In the genomic region with DNA sequence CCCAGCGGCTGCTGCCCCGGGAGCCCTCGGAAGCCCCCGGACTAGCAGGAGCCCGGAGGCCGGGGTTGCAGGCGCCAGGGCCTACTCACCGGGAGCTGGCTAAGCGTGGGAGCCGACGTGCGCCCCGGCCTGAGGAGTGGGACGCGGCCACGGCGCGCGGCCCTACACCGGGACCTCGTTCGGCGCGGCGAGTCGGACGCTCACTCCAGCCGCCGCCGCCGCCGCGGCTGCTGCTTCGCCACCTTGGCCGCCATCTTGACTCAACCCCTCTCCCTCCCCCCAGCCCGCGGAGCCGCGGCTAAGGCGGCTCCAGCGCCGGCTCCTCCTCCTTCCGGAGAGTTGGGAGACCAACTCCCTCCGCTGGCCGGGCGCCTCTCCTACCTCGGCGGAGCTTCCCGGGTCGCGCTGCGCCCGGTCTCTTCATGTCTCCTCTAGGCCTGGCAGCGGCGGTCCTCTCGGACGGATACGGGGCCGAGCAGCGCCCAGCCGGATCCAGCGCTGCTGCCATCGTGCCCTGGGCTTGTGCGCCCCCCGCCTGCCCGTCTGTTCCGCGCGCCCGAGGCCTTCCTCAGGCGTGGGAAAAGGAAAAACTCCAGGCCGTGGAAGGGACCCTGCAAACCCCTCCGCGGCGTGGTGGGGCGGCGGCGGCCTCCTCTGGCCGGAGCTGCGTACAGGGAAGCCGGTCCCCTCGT, we compare ENCODE assay signal across 8 cellular contexts. TPM values are rescaled to one million over a fixed set of nuclear protein-coding genes. Genes with fewer than 3 reads are reported as not detected.
DNase-seq lines count a peak whose midpoint lies in the region; ATAC-seq and TF ChIP-seq lines count a peak whose summit lies in the region.

A gene (minus strand): TSS at position 262 of the 692 bp plus-strand sequence. CDS start 20,965 bp downstream, outside the sequence.

- H3K27me3 ChIP-seq in left lung = no peaks in the 10 kb centered on the region

- peaks cover 40% of the 10 kb centered on the region for H3K4me1 Mint-ChIP-seq in CD14-positive monocyte

- H3K36me3 Mint-ChIP-seq in CD14-positive monocyte = peaks cover 0 to 5% of the 10 kb centered on the region in 2 donors

- peak within 1 kb of the TSS; percentile 96 for H3K4me3 ChIP-seq in left lung

- DNase-seq in CD14-positive monocyte (ENCODE audit: low spot score) (peak; percentile 89), NCI-H526 treated with DMSO at 0.1 percent for 48 hours (lab: John Stamatoyannopoulos, UW) (peak; percentile 62), dedifferentiated amniotic fluid mesenchymal stem cell (ENCODE audit: extremely low spot score) (peak; percentile 92), left lung (peak; percentile 95 to 100)
- DNase-seq in activated CD4-positive, alpha-beta T cell treated with anti-CD3 and anti-CD28 coated beads, Interleukin-2, amount 50 U/mL, for 1 hour = peak; percentile 86
- DNase-seq in stimulated activated CD4-positive, alpha-beta T cell treated with anti-CD3 and anti-CD28 coated beads, Interleukin-2, amount 100 ng/mL, for 4 hours (ENCODE audit: low read depth) = peak; percentile 82

- no peaks in the 10 kb centered on the region for H3K36me3 ChIP-seq in left lung

- TF ChIP-seq CTCF in CD14-positive monocyte (IDR thresholded peaks at IDR 0.05) (peak; percentile 28), left lung (IDR thresholded peaks at IDR 0.05) (peak; percentile 22 to 23)

- ATAC-seq in GM19351 (IDR thresholded peaks at IDR 0.05; ENCODE audit: unreplicated experiment) (peak; percentile 66), HG03520 (IDR thresholded peaks at IDR 0.05; ENCODE audit: unreplicated experiment) (peak; percentile 72), left lung (peak; percentile 95)

- no peaks in the 10 kb centered on the region for H3K9me3 Mint-ChIP-seq in CD14-positive monocyte

- H3K4me3 Mint-ChIP-seq in CD14-positive monocyte = peak within 1 kb of the TSS; percentile 94 to 97

- peak within 1 kb of the TSS; percentile 85 to 97 (median 89) for H3K27ac Mint-ChIP-seq in CD14-positive monocyte

- peak within 1 kb of the TSS; percentile 98 to 99 for H3K27ac ChIP-seq in left lung

- H3K27me3 Mint-ChIP-seq in CD14-positive monocyte (ENCODE audit: low read depth in 3 of 3) = no peaks in the 10 kb centered on the region

- H3K4me1 ChIP-seq in left lung = peaks cover 23 to 58% of the 10 kb centered on the region in 2 donors

- intact Hi-C loops in CD14-positive monocyte (cut with micrococcal nuclease) = loop anchor here in 1 of 2 donors (10.0 kb wide), 1 partner anchor 169 kb away; a partner anchor contains a TSS
- intact Hi-C loops in left lung (cut with DNase I) = no loop called here

- no peaks in the 10 kb centered on the region for H3K9me3 ChIP-seq in left lung

RNA-seq across cellular contexts. Expression of the gene that starts here (rescaled TPM):
- polyA plus RNA-seq in CD14-positive monocyte = 10 to 100 TPM; 23.2 to 47.0 TPM
- 100 to 1,000 TPM; 116 to 139 TPM for total RNA-seq in left lung

Comparison
In these comparisons a context has a peak if more than half of its experiments do, and no peak if none do; other contexts are left out.
1. Peak in every context shown above with its lines: DNase-seq, ATAC-seq, H3K4me3 ChIP-seq and H3K27ac ChIP-seq.